In genomic region chrX:47482512-47483309, GRCh38 we compare ENCODE assay signal across 1 cellular context.
A peak's percentile ranks its signal among the peaks of the same experiment; 100 is the strongest.
TF ChIP-seq lines count a peak whose summit lies in the region.

TSS of gene ZNF41 (minus strand) at chrX:47483222. CDS start at chrX:47467481, 15,741 bp downstream.

TF ChIP-seq in HepG2, 621 proteins besides CTCF, POLR2A, EP300 and RAD21 (continued from another document and continues in another):
- no peak for TF ChIP-seq ATF7 (IDR thresholded peaks at IDR 0.05)
- no peak for TF ChIP-seq ATF7 (CRISPR knock-in tag; IDR thresholded peaks at IDR 0.05)
- TF ChIP-seq BCL6 (CRISPR knock-in tag; IDR thresholded peaks at IDR 0.05): peak; percentile 30; the same call in 1 of the 2 replicates
- TF ChIP-seq MTF2 (CRISPR knock-in tag; IDR thresholded peaks at IDR 0.05; ENCODE audit: borderline replicate concordance): no peak
- peak; percentile 68; the same call in 1 of the 2 replicates for TF ChIP-seq TFDP1 (CRISPR knock-in tag; IDR thresholded peaks at IDR 0.05; ENCODE audit: borderline replicate concordance)
- no peak for TF ChIP-seq ZNF263 (CRISPR knock-in tag; IDR thresholded peaks at IDR 0.05)
- TF ChIP-seq ZNF280B (CRISPR knock-in tag; IDR thresholded peaks at IDR 0.05; ENCODE audit: borderline replicate concordance): no peak
- no peak for TF ChIP-seq ZNF724P (CRISPR knock-in tag; IDR thresholded peaks at IDR 0.05; ENCODE audit: borderline replicate concordance)
- TF ChIP-seq, protein P1, sequence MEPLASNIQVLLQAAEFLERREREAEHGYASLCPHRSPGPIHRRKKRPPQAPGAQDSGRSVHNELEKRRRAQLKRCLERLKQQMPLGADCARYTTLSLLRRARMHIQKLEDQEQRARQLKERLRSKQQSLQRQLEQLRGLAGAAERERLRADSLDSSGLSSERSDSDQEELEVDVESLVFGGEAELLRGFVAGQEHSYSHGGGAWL (CRISPR knock-in tag; IDR thresholded peaks at IDR 0.05): no peak
- TF ChIP-seq GABPB1 (CRISPR knock-in tag; IDR thresholded peaks at IDR 0.05): peak; percentile 77
- TF ChIP-seq KAT2B (IDR thresholded peaks at IDR 0.05; ENCODE audit: borderline replicate concordance, low read depth, low read length): no peak
- no peak for TF ChIP-seq NR2F1 (CRISPR knock-in tag; IDR thresholded peaks at IDR 0.05)
- TF ChIP-seq, protein P2, sequence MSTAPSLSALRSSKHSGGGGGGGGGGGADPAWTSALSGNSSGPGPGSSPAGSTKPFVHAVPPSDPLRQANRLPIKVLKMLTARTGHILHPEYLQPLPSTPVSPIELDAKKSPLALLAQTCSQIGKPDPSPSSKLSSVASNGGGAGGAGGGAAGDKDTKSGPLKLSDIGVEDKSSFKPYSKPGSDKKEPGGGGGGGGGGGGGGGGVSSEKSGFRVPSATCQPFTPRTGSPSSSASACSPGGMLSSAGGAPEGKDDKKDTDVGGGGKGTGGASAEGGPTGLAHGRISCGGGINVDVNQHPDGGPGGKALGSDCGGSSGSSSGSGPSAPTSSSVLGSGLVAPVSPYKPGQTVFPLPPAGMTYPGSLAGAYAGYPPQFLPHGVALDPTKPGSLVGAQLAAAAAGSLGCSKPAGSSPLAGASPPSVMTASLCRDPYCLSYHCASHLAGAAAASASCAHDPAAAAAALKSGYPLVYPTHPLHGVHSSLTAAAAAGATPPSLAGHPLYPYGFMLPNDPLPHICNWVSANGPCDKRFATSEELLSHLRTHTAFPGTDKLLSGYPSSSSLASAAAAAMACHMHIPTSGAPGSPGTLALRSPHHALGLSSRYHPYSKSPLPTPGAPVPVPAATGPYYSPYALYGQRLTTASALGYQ (CRISPR knock-in tag; IDR thresholded peaks at IDR 0.05): no peak
- TF ChIP-seq FOXO1 (CRISPR knock-in tag; IDR thresholded peaks at IDR 0.05): no peak
- TF ChIP-seq DNMT3B (CRISPR knock-in tag; conservative IDR thresholded peaks at IDR 0.05): no peak
- peak; percentile 55 for TF ChIP-seq ZFY (CRISPR knock-in tag; IDR thresholded peaks at IDR 0.05)
- TF ChIP-seq ZNF777 (CRISPR knock-in tag; IDR thresholded peaks at IDR 0.05): no peak
- no peak; the same call in 1 of the 2 replicates for TF ChIP-seq SRY (CRISPR knock-in tag; IDR thresholded peaks at IDR 0.05)
- no peak for TF ChIP-seq POGZ (CRISPR knock-in tag; IDR thresholded peaks at IDR 0.05)
- TF ChIP-seq, protein P3, sequence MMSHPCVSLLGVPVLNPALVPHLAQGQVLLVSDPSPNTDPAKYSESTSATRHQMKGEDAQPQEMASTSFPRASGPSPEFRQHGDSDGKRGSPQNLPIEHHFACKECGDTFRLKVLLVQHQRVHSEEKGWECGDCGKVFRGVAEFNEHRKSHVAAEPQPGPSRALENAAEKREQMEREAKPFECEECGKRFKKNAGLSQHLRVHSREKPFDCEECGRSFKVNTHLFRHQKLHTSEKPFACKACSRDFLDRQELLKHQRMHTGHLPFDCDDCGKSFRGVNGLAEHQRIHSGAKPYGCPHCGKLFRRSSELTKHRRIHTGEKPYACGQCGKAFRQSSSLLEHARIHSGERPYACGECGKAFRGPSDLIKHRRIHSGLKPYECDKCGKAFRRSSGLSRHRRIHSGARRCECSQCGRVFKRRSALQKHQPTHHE (CRISPR knock-in tag; IDR thresholded peaks at IDR 0.05; ENCODE audit: borderline replicate concordance): no peak
- no peak for TF ChIP-seq ATF1 (CRISPR knock-in tag; IDR thresholded peaks at IDR 0.05)
- TF ChIP-seq ZNF432 (CRISPR knock-in tag; IDR thresholded peaks at IDR 0.05; ENCODE audit: borderline replicate concordance): no peak
- TF ChIP-seq ZNF33B (CRISPR knock-in tag; IDR thresholded peaks at IDR 0.05): no peak
- no peak for TF ChIP-seq ZNF549 (CRISPR knock-in tag; IDR thresholded peaks at IDR 0.05)
- peak; percentile 22 for TF ChIP-seq HNRNPK (IDR thresholded peaks at IDR 0.05; ENCODE audit: low read depth, low read length, poor library complexity, severe bottlenecking)
- TF ChIP-seq HMGA1 (CRISPR knock-in tag; conservative IDR thresholded peaks at IDR 0.05): no peak
- TF ChIP-seq PHF20 (CRISPR knock-in tag; IDR thresholded peaks at IDR 0.05): peak; percentile 12; the same call in 1 of the 2 replicates
- TF ChIP-seq MYNN (CRISPR knock-in tag; IDR thresholded peaks at IDR 0.05; ENCODE audit: low read depth): no peak
- TF ChIP-seq SNAPC4 (CRISPR knock-in tag; IDR thresholded peaks at IDR 0.05): no peak
- TF ChIP-seq, protein P4, sequence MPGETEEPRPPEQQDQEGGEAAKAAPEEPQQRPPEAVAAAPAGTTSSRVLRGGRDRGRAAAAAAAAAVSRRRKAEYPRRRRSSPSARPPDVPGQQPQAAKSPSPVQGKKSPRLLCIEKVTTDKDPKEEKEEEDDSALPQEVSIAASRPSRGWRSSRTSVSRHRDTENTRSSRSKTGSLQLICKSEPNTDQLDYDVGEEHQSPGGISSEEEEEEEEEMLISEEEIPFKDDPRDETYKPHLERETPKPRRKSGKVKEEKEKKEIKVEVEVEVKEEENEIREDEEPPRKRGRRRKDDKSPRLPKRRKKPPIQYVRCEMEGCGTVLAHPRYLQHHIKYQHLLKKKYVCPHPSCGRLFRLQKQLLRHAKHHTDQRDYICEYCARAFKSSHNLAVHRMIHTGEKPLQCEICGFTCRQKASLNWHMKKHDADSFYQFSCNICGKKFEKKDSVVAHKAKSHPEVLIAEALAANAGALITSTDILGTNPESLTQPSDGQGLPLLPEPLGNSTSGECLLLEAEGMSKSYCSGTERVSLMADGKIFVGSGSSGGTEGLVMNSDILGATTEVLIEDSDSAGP (CRISPR knock-in tag; IDR thresholded peaks at IDR 0.05; ENCODE audit: borderline replicate concordance): 0 out of 2 replicates have a peak, but pooled peaks have one; percentile 31
- no peak for TF ChIP-seq SP1 (IDR thresholded peaks at IDR 0.05)
- peak; percentile 29; the same call in 1 of the 2 replicates for TF ChIP-seq SP1 (CRISPR knock-in tag; IDR thresholded peaks at IDR 0.05)
- TF ChIP-seq MEIS1 (CRISPR knock-in tag; IDR thresholded peaks at IDR 0.05; ENCODE audit: borderline replicate concordance): no peak
- no peak for TF ChIP-seq ZSCAN12 (CRISPR knock-in tag; IDR thresholded peaks at IDR 0.05)
- TF ChIP-seq ZNF292 (CRISPR knock-in tag; IDR thresholded peaks at IDR 0.05; ENCODE audit: borderline replicate concordance, low read depth): no peak
- no peak for TF ChIP-seq ZNF354B (CRISPR knock-in tag; IDR thresholded peaks at IDR 0.05)
- TF ChIP-seq PCBP2 (optimal IDR thresholded peaks at IDR 0.05; ENCODE audit: low read depth, low read length, poor library complexity, severe bottlenecking): no peak
- no peak for TF ChIP-seq NFE2L2 (IDR thresholded peaks at IDR 0.05; ENCODE audit: low read length)
- TF ChIP-seq GATAD1 (CRISPR knock-in tag; IDR thresholded peaks at IDR 0.05): 0 out of 2 replicates have a peak, but pooled peaks have one; percentile 17
- TF ChIP-seq YY1 (IDR thresholded peaks at IDR 0.05; ENCODE audit: insufficient read depth, insufficient replicate concordance, low read depth, low read length): peak; percentile 94
- peak; percentile 62; the same call in 1 of the 2 replicates for TF ChIP-seq KAT8 (CRISPR knock-in tag; IDR thresholded peaks at IDR 0.05)
- no peak for TF ChIP-seq MZF1 (CRISPR knock-in tag; IDR thresholded peaks at IDR 0.05; ENCODE audit: borderline replicate concordance)
- no peak for TF ChIP-seq ZNF484 (CRISPR knock-in tag; IDR thresholded peaks at IDR 0.05; ENCODE audit: borderline replicate concordance, low read depth)
- TF ChIP-seq, protein P5, sequence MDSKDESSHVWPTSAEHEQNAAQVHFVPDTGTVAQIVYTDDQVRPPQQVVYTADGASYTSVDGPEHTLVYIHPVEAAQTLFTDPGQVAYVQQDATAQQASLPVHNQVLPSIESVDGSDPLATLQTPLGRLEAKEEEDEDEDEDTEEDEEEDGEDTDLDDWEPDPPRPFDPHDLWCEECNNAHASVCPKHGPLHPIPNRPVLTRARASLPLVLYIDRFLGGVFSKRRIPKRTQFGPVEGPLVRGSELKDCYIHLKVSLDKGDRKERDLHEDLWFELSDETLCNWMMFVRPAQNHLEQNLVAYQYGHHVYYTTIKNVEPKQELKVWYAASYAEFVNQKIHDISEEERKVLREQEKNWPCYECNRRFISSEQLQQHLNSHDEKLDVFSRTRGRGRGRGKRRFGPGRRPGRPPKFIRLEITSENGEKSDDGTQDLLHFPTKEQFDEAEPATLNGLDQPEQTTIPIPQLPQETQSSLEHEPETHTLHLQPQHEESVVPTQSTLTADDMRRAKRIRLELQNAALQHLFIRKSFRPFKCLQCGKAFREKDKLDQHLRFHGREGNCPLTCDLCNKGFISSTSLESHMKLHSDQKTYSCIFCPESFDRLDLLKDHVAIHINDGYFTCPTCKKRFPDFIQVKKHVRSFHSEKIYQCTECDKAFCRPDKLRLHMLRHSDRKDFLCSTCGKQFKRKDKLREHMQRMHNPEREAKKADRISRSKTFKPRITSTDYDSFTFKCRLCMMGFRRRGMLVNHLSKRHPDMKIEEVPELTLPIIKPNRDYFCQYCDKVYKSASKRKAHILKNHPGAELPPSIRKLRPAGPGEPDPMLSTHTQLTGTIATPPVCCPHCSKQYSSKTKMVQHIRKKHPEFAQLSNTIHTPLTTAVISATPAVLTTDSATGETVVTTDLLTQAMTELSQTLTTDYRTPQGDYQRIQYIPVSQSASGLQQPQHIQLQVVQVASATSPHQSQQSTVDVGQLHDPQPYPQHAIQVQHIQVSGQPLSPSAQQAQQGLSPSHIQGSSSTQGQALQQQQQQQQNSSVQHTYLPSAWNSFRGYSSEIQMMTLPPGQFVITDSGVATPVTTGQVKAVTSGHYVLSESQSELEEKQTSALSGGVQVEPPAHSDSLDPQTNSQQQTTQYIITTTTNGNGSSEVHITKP (CRISPR knock-in tag; IDR thresholded peaks at IDR 0.05; ENCODE audit: low read depth): peak; percentile 94
- no peak for TF ChIP-seq SMC3 (IDR thresholded peaks at IDR 0.05; ENCODE audit: low read length)
- TF ChIP-seq ZSCAN20 (CRISPR knock-in tag; IDR thresholded peaks at IDR 0.05; ENCODE audit: borderline replicate concordance): no peak
- TF ChIP-seq ZNF101 (CRISPR knock-in tag; IDR thresholded peaks at IDR 0.05; ENCODE audit: borderline replicate concordance, low read depth): no peak
- TF ChIP-seq TBX2 (CRISPR knock-in tag; IDR thresholded peaks at IDR 0.05; ENCODE audit: borderline replicate concordance): 0 out of 2 replicates have a peak, but pooled peaks have one; percentile 9
- TF ChIP-seq ZNF615 (CRISPR knock-in tag; IDR thresholded peaks at IDR 0.05; ENCODE audit: borderline replicate concordance): no peak
- peak; percentile 30; the same call in 1 of the 2 replicates for TF ChIP-seq ZNF652 (CRISPR knock-in tag; IDR thresholded peaks at IDR 0.05; ENCODE audit: borderline replicate concordance, low read depth)
- TF ChIP-seq HOXA3 (CRISPR knock-in tag; IDR thresholded peaks at IDR 0.05): peak; percentile 80
- no peak for TF ChIP-seq RARG (CRISPR knock-in tag; IDR thresholded peaks at IDR 0.05; ENCODE audit: low read depth)
- TF ChIP-seq GABPA (IDR thresholded peaks at IDR 0.05; ENCODE audit: low read depth, low read length): peak; percentile 56
- peak; percentile 73 for TF ChIP-seq GABPA (CRISPR knock-in tag; IDR thresholded peaks at IDR 0.05; ENCODE audit: low read depth)
